Comparison of ENCODE assay signal across 8 cellular contexts in genomic region chr12:106986625-106987389, GRCh38. TPM values are rescaled to one million over a fixed set of nuclear protein-coding genes. Genes with fewer than 3 reads are reported as not detected.
A peak's percentile ranks its signal among the peaks of the same experiment; 100 is the strongest.
DNase-seq lines count a peak whose midpoint lies in the region; ATAC-seq and TF ChIP-seq lines count a peak whose summit lies in the region.

TSS of gene MTERF2 (minus strand) at chr12:106987146. CDS start at chr12:106978714, 8,432 bp downstream.

- H3K14ac ChIP-seq in H9 (ENCODE audit: insufficient read depth, low read length) = peak within 1 kb of the TSS; percentile 74

- in situ Hi-C loops in SK-MEL-5 (cut with HindIII; ENCODE audit: low pct_unique_long_range_greater_than_20kb, low sequenced_read_pairs) = no loop called here

- TF ChIP-seq CTCF in H9 (conservative IDR thresholded peaks at IDR 0.05) (no peak), gastroesophageal sphincter (IDR thresholded peaks at IDR 0.05) (peak in 2 of 4 experiments; percentile 10 to 32), neutrophil (IDR thresholded peaks at IDR 0.05) (no peak), subcutaneous adipose tissue (IDR thresholded peaks at IDR 0.05; ENCODE audit: low read depth) (no peak)

- DNase-seq in H9 (peak; percentile 99), MG63 (peak; percentile 91), SK-MEL-5 (ENCODE audit: low read depth, low spot score) (peak; percentile 96)
- DNase-seq in activated naive CD4-positive, alpha-beta T cell treated with anti-CD3 and anti-CD28 coated beads, Interleukin-2, amount 10 ng/mL, durations not matched to agents 7 days and 5 days = peak; percentile 89

- no peak within 1 kb of the TSS for H2BK5ac ChIP-seq in H9 (ENCODE audit: insufficient read length, low read length)

- H3K9ac ChIP-seq in ES-I3 (ENCODE audit: low read depth, low read length) = peak within 1 kb of the TSS; percentile 85
- peak within 1 kb of the TSS; percentile 62 for H3K9ac ChIP-seq in H9 (ENCODE audit: extremely low read depth, insufficient read length, low read length)

- peak within 1 kb of the TSS; percentile 50 for H3K18ac ChIP-seq in H9 (ENCODE audit: insufficient read length, low read depth, low read length)

- no peak within 1 kb of the TSS for H3K4ac ChIP-seq in H9 (ENCODE audit: low read depth, low read length)

- H3K4me1 Mint-ChIP-seq in H9 = peaks cover 18 to 22% of the 10 kb centered on the region in 2 experiments
- peaks cover 37% of the 10 kb centered on the region for H3K4me1 Mint-ChIP-seq in activated naive CD4-positive, alpha-beta T cell treated with anti-CD3 and anti-CD28 coated beads, Interleukin-2, amount 10 ng/mL, durations not matched to agents 7 days and 5 days

- peaks cover 6% of the 10 kb centered on the region for H3K23me2 ChIP-seq in H9 (ENCODE audit: insufficient read length, low read depth, low read length, poor library complexity, severe bottlenecking)

- WGBS in H9 (ENCODE audit: extremely low coverage, insufficient read length, low lambda C conversion rate) = no CpG with 5 or more reads among the region's 50 CpGs
- 0% methylated on average over 5 to 7 of the region's 50 CpGs for WGBS in gastroesophageal sphincter (ENCODE audit: low coverage in 1 of 2), 2 donors

- no peak within 1 kb of the TSS for H3K23ac ChIP-seq in H9 (ENCODE audit: insufficient read length, low read depth, low read length)

- peak within 1 kb of the TSS; percentile 76 for H2AFZ ChIP-seq in H9 (ENCODE audit: low read length)

- TF ChIP-seq POLR2A in gastroesophageal sphincter (IDR thresholded peaks at IDR 0.05) = peak; percentile 75 to 77

- H3K4me1 ChIP-seq in ES-I3 (ENCODE audit: insufficient read depth, low read length) (peaks cover 11% of the 10 kb centered on the region; the same call in 1 of the 2 replicates), H9 (ENCODE audit: insufficient read depth, low read length) (no peaks in the 10 kb centered on the region; the same call in 1 of the 2 replicates), gastroesophageal sphincter (peaks cover 0 to 65% (median 15%) of the 10 kb centered on the region in 3 donors), neutrophil (ENCODE audit: control insufficient read depth in 1 of 2, insufficient read depth in 1 of 2, low read depth in 1 of 2, low read length in 1 of 2) (peaks cover 9 to 14% of the 10 kb centered on the region in 2 experiments)

- no peak within 1 kb of the TSS for H4K91ac ChIP-seq in H9 (ENCODE audit: insufficient read length, low read depth, low read length)

- H3K9me3 ChIP-seq in ES-I3 (ENCODE audit: control insufficient read depth, insufficient read depth, low read length) = no peaks in the 10 kb centered on the region
- H3K9me3 ChIP-seq in H9 (ENCODE audit: control insufficient read depth, low read depth, low read length) = no peaks in the 10 kb centered on the region
- no peaks in the 10 kb centered on the region for H3K9me3 ChIP-seq in MG63
- H3K9me3 ChIP-seq in gastroesophageal sphincter = no peaks in the 10 kb centered on the region
- H3K9me3 ChIP-seq in neutrophil = no peaks in the 10 kb centered on the region

- H3K4me3 ChIP-seq in MG63 = peak within 1 kb of the TSS; percentile 68
- peak within 1 kb of the TSS; percentile 42 to 74 for H3K4me3 ChIP-seq in gastroesophageal sphincter
- peak within 1 kb of the TSS; percentile 75 for H3K4me3 ChIP-seq in neutrophil (ENCODE audit: low read depth in 1 of 2, low read length in 1 of 2)

- no peak within 1 kb of the TSS for H4K5ac ChIP-seq in H9 (ENCODE audit: insufficient read length, low read depth, low read length)

- peak within 1 kb of the TSS in 2 of 3 experiments; percentile 12 to 47; a peak in 1 of 7 replicates for H3K27ac Mint-ChIP-seq in H9
- peak within 1 kb of the TSS; percentile 72 for H3K27ac Mint-ChIP-seq in activated naive CD4-positive, alpha-beta T cell treated with anti-CD3 and anti-CD28 coated beads, Interleukin-2, amount 10 ng/mL, durations not matched to agents 7 days and 5 days

- peaks cover 13 to 25% (median 21%) of the 10 kb centered on the region in 3 experiments; a peak in 6 of 7 replicates for H3K36me3 Mint-ChIP-seq in H9 (ENCODE audit: insufficient read depth in 1 of 3, low read depth in 3 of 3)
- peaks cover 21% of the 10 kb centered on the region for H3K36me3 Mint-ChIP-seq in activated naive CD4-positive, alpha-beta T cell treated with anti-CD3 and anti-CD28 coated beads, Interleukin-2, amount 10 ng/mL, durations not matched to agents 7 days and 5 days

- no peak within 1 kb of the TSS for H2BK12ac ChIP-seq in H9 (ENCODE audit: insufficient read length, low read depth, low read length)

- CTCF ChIA-PET in activated naive CD4-positive, alpha-beta T cell treated with anti-CD3 and anti-CD28 coated beads, Interleukin-2, amount 10 ng/mL, durations not matched to agents 7 days and 5 days (lab: Charles Lee) = interaction anchor here (1.3 kb wide), 1 partner anchor 26 kb away, joined by 5 read pairs; no protein-coding TSS in a partner anchor

- H2BK15ac ChIP-seq in H9 (ENCODE audit: low read depth, low read length) = no peak within 1 kb of the TSS

- peak within 1 kb of the TSS; percentile 82 to 89 for H3K4me3 Mint-ChIP-seq in H9
- H3K4me3 Mint-ChIP-seq in activated naive CD4-positive, alpha-beta T cell treated with anti-CD3 and anti-CD28 coated beads, Interleukin-2, amount 10 ng/mL, durations not matched to agents 7 days and 5 days = peak within 1 kb of the TSS; percentile 86

- no peaks in the 10 kb centered on the region for H3K79me2 ChIP-seq in H9 (ENCODE audit: insufficient read depth, low read length)

- H3K36me3 ChIP-seq in ES-I3 (ENCODE audit: insufficient read depth, low read length) = no peaks in the 10 kb centered on the region
- H3K36me3 ChIP-seq in MG63 = peaks cover 6% of the 10 kb centered on the region
- H3K36me3 ChIP-seq in gastroesophageal sphincter = peaks cover 0 to 14% of the 10 kb centered on the region in 2 donors
- no peaks in the 10 kb centered on the region for H3K36me3 ChIP-seq in neutrophil

- H3K79me1 ChIP-seq in H9 (ENCODE audit: insufficient read depth, low read depth, low read length, poor library complexity, severe bottlenecking) = no peaks in the 10 kb centered on the region

- ATAC-seq in gastroesophageal sphincter = peak; percentile 99

- no peak within 1 kb of the TSS for H4K8ac ChIP-seq in H9 (replicated peaks; ENCODE audit: insufficient read length, low read depth, low read length)

- peak within 1 kb of the TSS; percentile 81 for H3K4me2 ChIP-seq in H9 (ENCODE audit: insufficient read depth, insufficient read length, low read length)

- no peak within 1 kb of the TSS for H2BK120ac ChIP-seq in H9 (ENCODE audit: low read depth, low read length, poor library complexity, severe bottlenecking)

- TF ChIP-seq EP300 in gastroesophageal sphincter (IDR thresholded peaks at IDR 0.05) = no peak

- no peak within 1 kb of the TSS for H2BK20ac ChIP-seq in H9 (ENCODE audit: low read depth, low read length, poor library complexity, severe bottlenecking)

- H3K27ac ChIP-seq in H9 (ENCODE audit: insufficient read length, low read depth, low read length) = no peak within 1 kb of the TSS
- peak within 1 kb of the TSS; percentile 63 to 98 (median 94) for H3K27ac ChIP-seq in gastroesophageal sphincter
- peak within 1 kb of the TSS; percentile 68 for H3K27ac ChIP-seq in neutrophil

- H4K20me1 ChIP-seq in H9 (ENCODE audit: control insufficient read depth, insufficient read depth, insufficient read length) = no peaks in the 10 kb centered on the region

- H3K27me3 Mint-ChIP-seq in H9 (ENCODE audit: low read depth) = no peaks in the 10 kb centered on the region; the same call in 1 of the 2 replicates
- no peaks in the 10 kb centered on the region for H3K27me3 Mint-ChIP-seq in activated naive CD4-positive, alpha-beta T cell treated with anti-CD3 and anti-CD28 coated beads, Interleukin-2, amount 10 ng/mL, durations not matched to agents 7 days and 5 days

- H3T11ph ChIP-seq in H9 (ENCODE audit: low read length) = no peak within 1 kb of the TSS

- no peak within 1 kb of the TSS for H3K56ac ChIP-seq in H9 (ENCODE audit: insufficient read length, low read depth, low read length)

- no peaks in the 10 kb centered on the region; a peak in 1 of 5 replicates for H3K9me3 Mint-ChIP-seq in H9
- peaks cover 5% of the 10 kb centered on the region for H3K9me3 Mint-ChIP-seq in activated naive CD4-positive, alpha-beta T cell treated with anti-CD3 and anti-CD28 coated beads, Interleukin-2, amount 10 ng/mL, durations not matched to agents 7 days and 5 days

- H3K27me3 ChIP-seq in H9 (ENCODE audit: insufficient read depth, low read length) (no peaks in the 10 kb centered on the region), MG63 (no peaks in the 10 kb centered on the region), gastroesophageal sphincter (no peaks in the 10 kb centered on the region), neutrophil (no peaks in the 10 kb centered on the region)

- H2AK5ac ChIP-seq in H9 (ENCODE audit: insufficient read length, low read length) = no peak within 1 kb of the TSS

RNA-seq across cellular contexts. Expression of gene MTERF2, which starts in this region (rescaled TPM):
- total RNA-seq in H9 (2021) (5.0 and 7.2 TPM in 2 replicates), gastroesophageal sphincter (10 to 100 TPM; 22.5 to 35.0 (median 29.4) TPM), subcutaneous adipose tissue (10 to 100 TPM; 15.8 to 20.9 (median 19.3) TPM)
- total RNA-seq in MG63 (2014; rRNA removed; shearing (Covaris generic); ENCODE audit: low replicate concordance) = 4.3 and 5.0 TPM in 2 replicates
- 6.9 and 9.4 TPM in 2 replicates for total RNA-seq in SK-MEL-5 (2014; rRNA removed; shearing (Covaris generic))
- polyA plus RNA-seq in SK-MEL-5 (2015; cell fraction: cytosol; rRNA removed) = 4.6 and 6.3 TPM in 2 replicates
- polyA plus RNA-seq in SK-MEL-5 (2015; cell fraction: nucleus; rRNA removed) = 64.8 and 82.0 TPM in 2 replicates
